In the genomic region with DNA sequence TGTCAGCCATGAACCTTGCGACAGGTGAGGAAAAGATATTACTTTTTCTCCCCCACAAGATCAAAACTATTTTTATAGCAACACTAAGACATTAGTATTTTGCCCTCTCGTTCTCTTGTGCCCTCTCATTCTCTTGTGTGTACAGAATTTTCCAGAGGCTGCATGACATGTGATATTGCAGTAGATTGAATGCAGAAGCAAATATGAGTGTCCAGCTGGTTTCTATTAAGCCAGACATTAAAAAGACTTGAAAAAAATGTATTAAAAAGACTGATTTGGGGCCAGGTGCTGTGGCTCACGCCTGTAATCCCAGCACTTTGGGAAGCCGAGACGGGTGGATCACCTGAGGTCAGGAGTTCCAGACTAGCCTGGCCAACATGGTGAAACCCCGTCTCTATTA, we compare ENCODE assay signal across 18 cellular contexts.
DNase-seq lines count a peak whose midpoint lies in the region; ATAC-seq, FAIRE-seq and TF ChIP-seq lines count a peak whose summit lies in the region.
"Had no signal": no experiment of that assay in that cellular context is flagged by ENCODE, and none has a peak within 500 bp of the region (broad histone marks: within the 10 kb centered on the region; RNA-seq: fewer than 3 reads in every experiment).

No MANE protein-coding gene starts in this region.

- H3K27ac Mint-ChIP-seq in activated CD8-positive, alpha-beta memory T cell treated with anti-CD3 and anti-CD28 coated beads, Interleukin-2, amount 10 ng/mL, durations not matched to agents 7 days and 5 days: no peak overlapping the region
- no peak overlapping the region for H3K27ac Mint-ChIP-seq in naive thymus-derived CD4-positive, alpha-beta T cell

- H3K9me3 Mint-ChIP-seq in activated CD8-positive, alpha-beta memory T cell treated with anti-CD3 and anti-CD28 coated beads, Interleukin-2, amount 10 ng/mL, durations not matched to agents 7 days and 5 days (ENCODE audit: low read depth): no peaks in the 10 kb centered on the region
- H3K9me3 Mint-ChIP-seq in naive thymus-derived CD4-positive, alpha-beta T cell: peaks cover 0 to 18% (median 4%) of the 10 kb centered on the region in 11 donors

- H3K4me3 Mint-ChIP-seq in activated CD8-positive, alpha-beta memory T cell treated with anti-CD3 and anti-CD28 coated beads, Interleukin-2, amount 10 ng/mL, durations not matched to agents 7 days and 5 days: no peak overlapping the region
- no peak overlapping the region for H3K4me3 Mint-ChIP-seq in naive thymus-derived CD4-positive, alpha-beta T cell

- CTCF ChIA-PET in activated CD8-positive, alpha-beta memory T cell treated with anti-CD3 and anti-CD28 coated beads, Interleukin-2, amount 10 ng/mL, durations not matched to agents 7 days and 5 days (lab: Charles Lee): no interaction called here
- CTCF ChIA-PET in naive thymus-derived CD4-positive, alpha-beta T cell (lab: Charles Lee): no interaction called here

- peaks cover 7% of the 10 kb centered on the region for H3K27me3 Mint-ChIP-seq in activated CD8-positive, alpha-beta memory T cell treated with anti-CD3 and anti-CD28 coated beads, Interleukin-2, amount 10 ng/mL, durations not matched to agents 7 days and 5 days
- peaks cover 0 to 3% (median 0%) of the 10 kb centered on the region in 5 donors for H3K27me3 Mint-ChIP-seq in naive thymus-derived CD4-positive, alpha-beta T cell

- H3K36me3 Mint-ChIP-seq in activated CD8-positive, alpha-beta memory T cell treated with anti-CD3 and anti-CD28 coated beads, Interleukin-2, amount 10 ng/mL, durations not matched to agents 7 days and 5 days: no peaks in the 10 kb centered on the region
- peaks cover 0 to 21% (median 9%) of the 10 kb centered on the region in 5 donors for H3K36me3 Mint-ChIP-seq in naive thymus-derived CD4-positive, alpha-beta T cell

- no peak overlapping the region for H3K27ac ChIP-seq in naive thymus-derived CD4-positive, alpha-beta T cell (ENCODE audit: low read depth, low read length)
- H3K27ac ChIP-seq: 22Rv1 had no signal

- no peaks in the 10 kb centered on the region for H3K36me3 ChIP-seq in mucosa of descending colon (ENCODE audit: low read depth)
- no peaks in the 10 kb centered on the region for H3K36me3 ChIP-seq in naive thymus-derived CD4-positive, alpha-beta T cell (ENCODE audit: control insufficient read depth in 2 of 3, insufficient read depth in 3 of 3, low read length in 3 of 3)

- peak; percentile 12 for FAIRE-seq in endometrium (lab: Jason Lieb, UNC)
- FAIRE-seq: H1, RCC 7860 had no signal

- peaks cover 13% of the 10 kb centered on the region for H3K4me1 Mint-ChIP-seq in activated CD8-positive, alpha-beta memory T cell treated with anti-CD3 and anti-CD28 coated beads, Interleukin-2, amount 10 ng/mL, durations not matched to agents 7 days and 5 days
- H3K4me1 Mint-ChIP-seq in naive thymus-derived CD4-positive, alpha-beta T cell: peaks cover 0 to 12% (median 0%) of the 10 kb centered on the region in 7 donors

- peaks cover 6% of the 10 kb centered on the region for H3K9me3 ChIP-seq in mucosa of descending colon
- H3K9me3 ChIP-seq in naive thymus-derived CD4-positive, alpha-beta T cell (ENCODE audit: control insufficient read depth in 2 of 3, low read length in 3 of 3): no peaks in the 10 kb centered on the region

- H3K4me1 ChIP-seq in mucosa of descending colon (ENCODE audit: low read depth): no peaks in the 10 kb centered on the region
- H3K4me1 ChIP-seq in naive thymus-derived CD4-positive, alpha-beta T cell (ENCODE audit: control insufficient read depth in 2 of 2, insufficient read depth in 2 of 2, low read length in 2 of 2): no peaks in the 10 kb centered on the region

- H3K27me3 ChIP-seq in naive thymus-derived CD4-positive, alpha-beta T cell (ENCODE audit: control insufficient read depth in 2 of 2, insufficient read depth in 2 of 2, low read length in 2 of 2): no peaks in the 10 kb centered on the region

- intact Hi-C loops in mucosa of descending colon (cut with DNase I, micrococcal nuclease): no loop called here
- intact Hi-C loops in naive thymus-derived CD4-positive, alpha-beta T cell (cut with micrococcal nuclease): no loop called here

- DNase-seq in activated CD8-positive, alpha-beta memory T cell treated with anti-CD3 and anti-CD28 coated beads, Interleukin-2, amount 10 ng/mL, durations not matched to agents 7 days and 5 days: peak; percentile 12
- DNase-seq in activated CD8-positive, alpha-beta memory T cell treated with anti-CD3 and anti-CD28 coated beads for 24 hours: no peak
- DNase-seq in foreskin fibroblast (peak; percentile 52 to 79), mucosa of descending colon (no peak), SKM-1 treated with dmso at 0.1 percent for 144 hours (lab: John Stamatoyannopoulos, UW; ENCODE audit: unreplicated experiment) (no peak)
- DNase-seq in naive thymus-derived CD4-positive, alpha-beta T cell: no peak
- DNase-seq: C1 segment of cervical spinal cord, KBM-7, NCI-H1417 treated with DMSO at 0.1 percent for 48 hours, NCI-H1930, NCI-H2171, NCI-H446, NCI-H69 had no signal

- POLR2A ChIA-PET in naive thymus-derived CD4-positive, alpha-beta T cell (lab: Charles Lee): no interaction called here

- TF ChIP-seq CTCF in foreskin fibroblast (IDR thresholded peaks at IDR 0.05; ENCODE audit: low read depth, low read length) (no peak), mucosa of descending colon (IDR thresholded peaks at IDR 0.05) (no peak)

- ATAC-seq in activated CD8-positive, alpha-beta memory T cell treated with anti-CD3 and anti-CD28 coated beads, Interleukin-2, amount 10 ng/mL, durations not matched to agents 7 days and 5 days: no peak
- ATAC-seq in mucosa of descending colon (no peak), GM21576 (IDR thresholded peaks at IDR 0.05; ENCODE audit: unreplicated experiment) (no peak)
- no peak for ATAC-seq in naive thymus-derived CD4-positive, alpha-beta T cell

- H3K4me3 ChIP-seq in foreskin fibroblast (ENCODE audit: low read depth in 1 of 2, low read length in 2 of 2): no peak overlapping the region
- no peak overlapping the region for H3K4me3 ChIP-seq in mucosa of descending colon
- H3K4me3 ChIP-seq in naive thymus-derived CD4-positive, alpha-beta T cell (ENCODE audit: low read length): no peak overlapping the region

Comparison
In these comparisons a context has a peak if more than half of its experiments do, and no peak if none do; other contexts are left out.
1. DNase-seq: peak in activated CD8-positive, alpha-beta memory T cell treated with anti-CD3 and anti-CD28 coated beads, Interleukin-2, amount 10 ng/mL, durations not matched to agents 7 days and 5 days (single experiment) and foreskin fibroblast (2 of 2); none in activated CD8-positive, alpha-beta memory T cell treated with anti-CD3 and anti-CD28 coated beads for 24 hours (single experiment), mucosa of descending colon (0 of 3), SKM-1 treated with dmso at 0.1 percent for 144 hours (single experiment) and naive thymus-derived CD4-positive, alpha-beta T cell (0 of 9).